In genomic region chr9:121750715-121751623, GRCh38 we compare ENCODE assay signal across 13 cellular contexts.
DNase-seq lines count a peak whose midpoint lies in the region; ATAC-seq and TF ChIP-seq lines count a peak whose summit lies in the region.
"Had no signal": no experiment of that assay in that cellular context is flagged by ENCODE, and none has a peak within 500 bp of the region (broad histone marks: within the 10 kb centered on the region; RNA-seq: fewer than 3 reads in every experiment).

No MANE protein-coding gene starts in this region.

- ATAC-seq in WTC11: no peak
- ATAC-seq in esophagus mucosa: no peak
- no peak for ATAC-seq in HG02938 (IDR thresholded peaks at IDR 0.05; ENCODE audit: unreplicated experiment)
- ATAC-seq: effector memory CD8-positive, alpha-beta T cell had no signal

- CTCF ChIA-PET in WTC11 (lab: Charles Lee): interaction anchor here (0.6 to 9.3 kb wide), 2 partner anchors 14 to 64 kb away, joined by 3 to 78 read pairs; no protein-coding TSS in a partner anchor

- H3K4me3 Mint-ChIP-seq in WTC11 (no peak overlapping the region), progenitor cell of endocrine pancreas (ENCODE audit: low read depth) (peak overlapping the region; percentile 1)
- H3K4me3 Mint-ChIP-seq: activated naive CD4-positive, alpha-beta T cell treated with anti-CD3 and anti-CD28 coated beads for 36 hours; effector memory CD8-positive, alpha-beta T cell had no signal

- TF ChIP-seq CTCF in WTC11 (IDR thresholded peaks at IDR 0.05) (no peak), progenitor cell of endocrine pancreas (IDR thresholded peaks at IDR 0.05; ENCODE audit: unreplicated experiment) (no peak)

- POLR2A ChIA-PET in WTC11 (lab: Charles Lee): no interaction called here

- no peaks in the 10 kb centered on the region for H3K27me3 Mint-ChIP-seq in WTC11 (ENCODE audit: low read depth)
- H3K27me3 Mint-ChIP-seq in progenitor cell of endocrine pancreas: no peaks in the 10 kb centered on the region
- H3K27me3 Mint-ChIP-seq: effector memory CD8-positive, alpha-beta T cell had no signal

- DNase-seq in C1 segment of cervical spinal cord (lab: John Stamatoyannopoulos, UW): peak in 10 of 14 donors; percentile 22 to 75 (median 64)
- no peak for DNase-seq in WTC11 (ENCODE audit: low spot score)
- DNase-seq in hypothalamus (lab: John Stamatoyannopoulos, UW): peak in 40 of 51 donors; percentile 13 to 87 (median 60)
- no peak for DNase-seq in progenitor cell of endocrine pancreas (ENCODE audit: low spot score, unreplicated experiment)
- DNase-seq in NOMO-1 (lab: John Stamatoyannopoulos, UW; ENCODE audit: unreplicated experiment in 2 of 2): no peak
- no peak for DNase-seq in T1000 (lab: John Stamatoyannopoulos, UW)
- DNase-seq: activated CD4-positive, alpha-beta T cell treated with anti-CD3 and anti-CD28 coated beads, Interleukin-2, amount 50 U/mL, for 1 hour; activated naive CD4-positive, alpha-beta T cell treated with anti-CD3 and anti-CD28 coated beads for 36 hours; effector memory CD8-positive, alpha-beta T cell; NCI-H2227 treated with DMSO at 0.1 percent for 48 hours; SHP77 treated with DMSO at 0.1 percent for 48 hours had no signal

- no peaks in the 10 kb centered on the region for H3K9me3 Mint-ChIP-seq in WTC11
- no peaks in the 10 kb centered on the region for H3K9me3 Mint-ChIP-seq in progenitor cell of endocrine pancreas (ENCODE audit: low read depth)
- H3K9me3 Mint-ChIP-seq: activated naive CD4-positive, alpha-beta T cell treated with anti-CD3 and anti-CD28 coated beads for 36 hours; effector memory CD8-positive, alpha-beta T cell had no signal

- H3K36me3 Mint-ChIP-seq in WTC11 (no peaks in the 10 kb centered on the region), progenitor cell of endocrine pancreas (ENCODE audit: insufficient read depth) (no peaks in the 10 kb centered on the region)

- H3K27ac Mint-ChIP-seq in WTC11 (peak overlapping the region; percentile 60), progenitor cell of endocrine pancreas (peak overlapping the region; percentile 78)
- H3K27ac Mint-ChIP-seq: activated naive CD4-positive, alpha-beta T cell treated with anti-CD3 and anti-CD28 coated beads for 36 hours; effector memory CD8-positive, alpha-beta T cell had no signal

- H3K4me1 Mint-ChIP-seq in WTC11: peaks cover 9% of the 10 kb centered on the region
- H3K4me1 Mint-ChIP-seq in progenitor cell of endocrine pancreas (ENCODE audit: low read depth): peaks cover 46% of the 10 kb centered on the region

TF ChIP-seq in WTC11, 78 proteins besides CTCF, POLR2A, EP300 and RAD21:
- TF ChIP-seq ZNF512 (CRISPR knock-in tag; IDR thresholded peaks at IDR 0.05; ENCODE audit: borderline replicate concordance): no peak
- no peak for TF ChIP-seq HMGXB4 (CRISPR knock-in tag; IDR thresholded peaks at IDR 0.05)
- TF ChIP-seq ZNF416 (CRISPR knock-in tag; IDR thresholded peaks at IDR 0.05): no peak

Comparison
In these comparisons a context has a peak if more than half of its experiments do, and no peak if none do; other contexts are left out.
1. DNase-seq: peak in C1 segment of cervical spinal cord (10 of 14) and hypothalamus (40 of 51); none in WTC11 (single experiment), progenitor cell of endocrine pancreas (single experiment), NOMO-1 (0 of 2) and T1000 (single experiment).